25 cellular contexts compared by ENCODE assay signal in genomic region chr2:207014424-207014823, GRCh38.
"Had no signal": no experiment of that assay in that cellular context is flagged by ENCODE, and none has a peak within 500 bp of the region (broad histone marks: within the 10 kb centered on the region; RNA-seq: fewer than 3 reads in every experiment).

No MANE protein-coding gene starts in this region.

- H3K9ac ChIP-seq: neural progenitor cell, parathyroid adenoma had no signal

- ATAC-seq: left lobe of liver; naive thymus-derived CD4-positive, alpha-beta T cell; right lobe of liver; stimulated activated naive B cell treated with anti-CD40 and anti-IgM and Interleukin-4, amounts not matched to agents 10 μg/mL and 1 μg/mL and 100 μg/mL, for 72 hours; stimulated activated naive CD8-positive, alpha-beta T cell treated with anti-CD3 and anti-CD28 coated beads, Interleukin-15, amount 100 ng/mL, for 72 hours; upper lobe of right lung had no signal

- H3K27me3 ChIP-seq: neural progenitor cell, right lobe of liver, suprapubic skin, transverse colon, upper lobe of right lung, uterus had no signal

- H3K4me2 ChIP-seq: neural progenitor cell had no signal

- H3K9me3 Mint-ChIP-seq: nephron had no signal

- DNase-seq: dermis blood vessel endothelial cell; effector memory CD4-positive, alpha-beta T cell; foreskin melanocyte; hypothalamus; kidney; mesendoderm; midbrain; naive thymus-derived CD4-positive, alpha-beta T cell; right lobe of liver; small intestine; stimulated activated CD4-positive, alpha-beta T cell treated with anti-CD3 and anti-CD28 coated beads, Interleukin-15, amount 100 ng/mL, for 24 hours; stimulated activated CD4-positive, alpha-beta T cell treated with anti-CD3 and anti-CD28 coated beads, Interleukin-2, amount 100 ng/mL, for 48 hours; stimulated activated naive B cell treated with anti-CD40 and anti-IgM and Interleukin-4, amounts not matched to agents 10 μg/mL and 1 μg/mL and 100 μg/mL, for 72 hours; stimulated activated naive CD8-positive, alpha-beta T cell treated with anti-CD3 and anti-CD28 coated beads, Interleukin-15, amount 100 ng/mL, for 72 hours; transverse colon; upper lobe of right lung; uterus had no signal

- H3K9me3 ChIP-seq: right lobe of liver, suprapubic skin, transverse colon, upper lobe of right lung, uterus had no signal

- H3K36me3 Mint-ChIP-seq: naive thymus-derived CD4-positive, alpha-beta T cell; neural progenitor cell had no signal

- H3K36me3 ChIP-seq: neural progenitor cell, right lobe of liver, suprapubic skin, transverse colon, upper lobe of right lung, uterus had no signal

- H2AFZ ChIP-seq: neural progenitor cell, parathyroid adenoma had no signal

- H3K4me3 Mint-ChIP-seq: naive thymus-derived CD4-positive, alpha-beta T cell; nephron; neural progenitor cell; stimulated activated naive B cell treated with anti-CD40 and anti-IgM and Interleukin-4, amounts not matched to agents 10 μg/mL and 1 μg/mL and 100 μg/mL, for 72 hours; stimulated activated naive CD8-positive, alpha-beta T cell treated with anti-CD3 and anti-CD28 coated beads, Interleukin-15, amount 100 ng/mL, for 72 hours had no signal

- H3K27ac Mint-ChIP-seq: naive thymus-derived CD4-positive, alpha-beta T cell; neural progenitor cell; progenitor cell of endocrine pancreas; stimulated activated naive B cell treated with anti-CD40 and anti-IgM and Interleukin-4, amounts not matched to agents 10 μg/mL and 1 μg/mL and 100 μg/mL, for 72 hours; stimulated activated naive CD8-positive, alpha-beta T cell treated with anti-CD3 and anti-CD28 coated beads, Interleukin-15, amount 100 ng/mL, for 72 hours had no signal

- FAIRE-seq: endothelial cell of umbilical vein, kidney, small intestine had no signal

- H3K4me1 Mint-ChIP-seq: stimulated activated naive B cell treated with anti-CD40 and anti-IgM and Interleukin-4, amounts not matched to agents 10 μg/mL and 1 μg/mL and 100 μg/mL, for 72 hours; stimulated activated naive CD8-positive, alpha-beta T cell treated with anti-CD3 and anti-CD28 coated beads, Interleukin-15, amount 100 ng/mL, for 72 hours had no signal

- H3K27ac ChIP-seq: coronary artery, neural progenitor cell, parathyroid adenoma, right lobe of liver, suprapubic skin, transverse colon, upper lobe of right lung, uterus had no signal

- H3K4me3 ChIP-seq: coronary artery, neural progenitor cell, right lobe of liver, suprapubic skin, transverse colon, upper lobe of right lung, uterus had no signal

- H3K79me2 ChIP-seq: parathyroid adenoma had no signal

- H3K27me3 Mint-ChIP-seq: progenitor cell of endocrine pancreas had no signal

- H3K4me1 ChIP-seq: parathyroid adenoma, right lobe of liver, suprapubic skin, transverse colon, upper lobe of right lung, uterus had no signal
